ENCODE assay signal across 8 cellular contexts in genomic region chr6:117264487-117265424, GRCh38. TPM values are rescaled to one million over a fixed set of nuclear protein-coding genes. Genes with fewer than 3 reads are reported as not detected.
DNase-seq lines count a peak whose midpoint lies in the region; ATAC-seq, FAIRE-seq and TF ChIP-seq lines count a peak whose summit lies in the region.

No MANE protein-coding gene starts in this region.

- H3K36me3 Mint-ChIP-seq in activated CD4-positive, alpha-beta T cell treated with anti-CD3 and anti-CD28 coated beads, Interleukin-2, amount 10 ng/mL, durations not matched to agents 24 days and 14 days (ENCODE audit: low read depth) = peaks cover 2% of the 10 kb centered on the region
- H3K36me3 Mint-ChIP-seq in astrocyte (ENCODE audit: low read depth, unreplicated experiment) = peaks cover 2% of the 10 kb centered on the region

- ATAC-seq in HG03175 (IDR thresholded peaks at IDR 0.05; ENCODE audit: unreplicated experiment) (peak; percentile 38), thoracic aorta (ENCODE audit: insufficient number of reproducible peaks, low FRiP score, low read depth) (no peak), GM18858 (IDR thresholded peaks at IDR 0.05; ENCODE audit: unreplicated experiment) (no peak)

- no peaks in the 10 kb centered on the region for H3K79me2 ChIP-seq in astrocyte (ENCODE audit: insufficient read depth, low read length)

- peak overlapping the region; percentile 64 for H2AFZ ChIP-seq in astrocyte (ENCODE audit: low read depth, low read length)

- FAIRE-seq in astrocyte (lab: Jason Lieb, UNC) = no peak

- H3K9me3 ChIP-seq in astrocyte (ENCODE audit: insufficient read depth, low read depth, low read length) (no peaks in the 10 kb centered on the region), thoracic aorta (no peaks in the 10 kb centered on the region)

- peak overlapping the region; percentile 83 for H3K4me2 ChIP-seq in astrocyte (ENCODE audit: low read length)

- H3K4me1 ChIP-seq in astrocyte (ENCODE audit: insufficient read depth, low read length) (peaks cover 11% of the 10 kb centered on the region), thoracic aorta (ENCODE audit: control insufficient read depth in 1 of 2, low read depth in 2 of 2) (peaks cover 8 to 22% of the 10 kb centered on the region in 2 donors)

- H3K4me3 Mint-ChIP-seq in activated CD4-positive, alpha-beta T cell treated with anti-CD3 and anti-CD28 coated beads, Interleukin-2, amount 10 ng/mL, durations not matched to agents 24 days and 14 days = peak overlapping the region; percentile 68
- peak overlapping the region; percentile 85 for H3K4me3 Mint-ChIP-seq in astrocyte (ENCODE audit: unreplicated experiment)

- H3K27me3 ChIP-seq in astrocyte (ENCODE audit: insufficient read depth, low read length) (peaks cover 90% of the 10 kb centered on the region), thoracic aorta (replicated peaks; ENCODE audit: insufficient read depth) (peaks cover 31% of the 10 kb centered on the region)

- H3K4me1 Mint-ChIP-seq in activated CD4-positive, alpha-beta T cell treated with anti-CD3 and anti-CD28 coated beads, Interleukin-2, amount 10 ng/mL, durations not matched to agents 24 days and 14 days = peaks cover 11% of the 10 kb centered on the region
- no peaks in the 10 kb centered on the region for H3K4me1 Mint-ChIP-seq in astrocyte (ENCODE audit: low read depth, unreplicated experiment)

- peaks cover 86% of the 10 kb centered on the region for H3K27me3 Mint-ChIP-seq in activated CD4-positive, alpha-beta T cell treated with anti-CD3 and anti-CD28 coated beads, Interleukin-2, amount 10 ng/mL, durations not matched to agents 24 days and 14 days
- H3K27me3 Mint-ChIP-seq in astrocyte (ENCODE audit: low read depth, unreplicated experiment) = peaks cover 82% of the 10 kb centered on the region

- no peak for TF ChIP-seq CTCF in astrocyte (IDR thresholded peaks at IDR 0.05; ENCODE audit: insufficient read depth, low read depth, low read length)
- TF ChIP-seq CTCF in thoracic aorta (IDR thresholded peaks at IDR 0.05) = no peak

- intact Hi-C loops in activated CD4-positive, alpha-beta T cell treated with anti-CD3 and anti-CD28 coated beads, Interleukin-2, amount 10 ng/mL, durations not matched to agents 24 days and 14 days (cut with micrococcal nuclease) = loop anchor here (10.0 kb wide), 1 partner anchor 390 kb away; the partner anchor contains the start of gene RFX6

- H3K36me3 ChIP-seq in astrocyte (ENCODE audit: insufficient read depth, low read length) (no peaks in the 10 kb centered on the region), thoracic aorta (no peaks in the 10 kb centered on the region)

- H4K20me1 ChIP-seq in astrocyte (ENCODE audit: insufficient read depth, low read length) = peaks cover 3% of the 10 kb centered on the region

- H3K4me3 ChIP-seq in astrocyte (ENCODE audit: insufficient read depth, low read depth, low read length) = peak overlapping the region; percentile 40
- peak overlapping the region; percentile 72 for H3K4me3 ChIP-seq in thoracic aorta

- no peak overlapping the region for H3K27ac Mint-ChIP-seq in activated CD4-positive, alpha-beta T cell treated with anti-CD3 and anti-CD28 coated beads, Interleukin-2, amount 10 ng/mL, durations not matched to agents 24 days and 14 days
- peak overlapping the region; percentile 30 for H3K27ac Mint-ChIP-seq in astrocyte (ENCODE audit: unreplicated experiment)

- H3K9me3 Mint-ChIP-seq in activated CD4-positive, alpha-beta T cell treated with anti-CD3 and anti-CD28 coated beads, Interleukin-2, amount 10 ng/mL, durations not matched to agents 24 days and 14 days = peaks cover 18% of the 10 kb centered on the region
- peaks cover 4% of the 10 kb centered on the region for H3K9me3 Mint-ChIP-seq in astrocyte (ENCODE audit: unreplicated experiment)

- no peak overlapping the region for H3K27ac ChIP-seq in astrocyte (ENCODE audit: low read depth, low read length)
- H3K27ac ChIP-seq in thoracic aorta = no peak overlapping the region

- no peak overlapping the region for H3K9ac ChIP-seq in astrocyte (ENCODE audit: low read length)

- no peak for DNase-seq in activated CD4-positive, alpha-beta T cell treated with anti-CD3 and anti-CD28 coated beads, Interleukin-2, amount 10 ng/mL, durations not matched to agents 24 days and 14 days
- DNase-seq in activated CD4-positive, alpha-beta T cell treated with anti-CD3 and anti-CD28 coated beads for 1 hour = no peak
- DNase-seq in astrocyte (ENCODE audit: low read depth) (peak; percentile 6), kidney tubule cell (ENCODE audit: low spot score) (peak; percentile 16), thoracic aorta (ENCODE audit: low spot score) (no peak), NCI-H2171 treated with DMSO at 0.1 percent for 48 hours (lab: John Stamatoyannopoulos, UW) (no peak)

RNA-seq across cellular contexts. Expression of gene VGLL2, which starts 0.6 kb away (rescaled TPM):
- not detected in 2 replicates for total RNA-seq in activated CD4-positive, alpha-beta T cell treated with anti-CD3 and anti-CD28 coated beads, Interleukin-2, amount 10 ng/mL, durations not matched to agents 24 days and 14 days
- total RNA-seq in astrocyte = 1.2 and 1.7 TPM in 2 replicates
- total RNA-seq in thoracic aorta = not detected

Comparison
In these comparisons a context has a peak if more than half of its experiments do, and no peak if none do; other contexts are left out.
1. DNase-seq: peak in astrocyte (single experiment) and kidney tubule cell (single experiment); none in activated CD4-positive, alpha-beta T cell treated with anti-CD3 and anti-CD28 coated beads, Interleukin-2, amount 10 ng/mL, durations not matched to agents 24 days and 14 days (single experiment), activated CD4-positive, alpha-beta T cell treated with anti-CD3 and anti-CD28 coated beads for 1 hour (single experiment), thoracic aorta (single experiment) and NCI-H2171 treated with DMSO at 0.1 percent for 48 hours (single experiment).